In the genomic region with DNA sequence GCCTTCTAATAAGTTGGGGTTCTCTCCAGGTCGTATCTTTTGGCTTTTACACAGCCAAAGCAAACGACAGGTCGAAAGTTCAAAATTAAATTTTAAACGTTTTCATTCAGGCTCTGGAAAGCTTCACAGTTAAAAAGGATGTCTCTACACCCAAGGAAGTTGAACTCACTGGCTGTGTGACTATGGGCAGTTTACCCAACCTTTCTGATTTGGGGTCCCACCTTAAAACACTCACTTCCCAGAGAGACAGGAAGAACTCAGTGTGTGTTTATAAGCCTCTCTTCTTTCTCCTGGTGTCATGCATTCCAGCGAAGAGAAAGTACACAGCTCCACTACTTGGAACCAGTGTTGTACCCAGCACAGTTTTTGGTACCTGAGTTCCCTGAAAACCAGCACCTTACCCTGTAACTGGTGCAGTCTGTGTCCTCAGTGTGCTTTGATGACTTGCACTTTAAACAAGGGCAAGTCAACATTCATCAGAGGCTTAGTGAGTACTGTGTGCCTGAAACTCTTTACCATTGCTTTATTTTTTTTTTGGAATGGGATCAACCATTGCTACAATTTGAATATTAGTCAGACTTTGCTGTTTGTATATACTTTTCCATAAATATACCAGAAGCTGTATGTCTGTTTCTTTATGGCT, we compare ENCODE assay signal across 8 cellular contexts. TPM values are rescaled to one million over a fixed set of nuclear protein-coding genes. Genes with fewer than 3 reads are reported as not detected.
A peak's percentile ranks its signal among the peaks of the same experiment; 100 is the strongest.
DNase-seq lines count a peak whose midpoint lies in the region; ATAC-seq, FAIRE-seq and TF ChIP-seq lines count a peak whose summit lies in the region.

No MANE protein-coding gene starts in this region.

- 38 to 61% methylated on average over 3 to 5 of the region's 5 CpGs for WGBS in gastroesophageal sphincter (ENCODE audit: low coverage in 1 of 2), 2 donors
- 64 to 73% (median 67%) methylated on average over 5 of the region's 5 CpGs for WGBS in ovary, 3 donors

- intact Hi-C loops in ovary (cut with DNase I), result loop anchor here (5.0 to 10.0 kb wide), 5 partner anchors 70 to 110 kb away; partner anchors contain the start of gene TENT4A (in 1 of the 4)

- TF ChIP-seq CTCF in DND-41 (IDR thresholded peaks at IDR 0.05; ENCODE audit: borderline replicate concordance, extremely low read depth, low read length, poor library complexity, severe bottlenecking) (no peak), nephron progenitor cell (IDR thresholded peaks at IDR 0.05) (no peak), D721Med (IDR thresholded peaks at IDR 0.05; ENCODE audit: insufficient read depth, missing control alignments) (no peak), gastroesophageal sphincter (IDR thresholded peaks at IDR 0.05) (no peak), ovary (IDR thresholded peaks at IDR 0.05) (no peak)

- TF ChIP-seq EP300 in gastroesophageal sphincter (IDR thresholded peaks at IDR 0.05) (no peak), ovary (IDR thresholded peaks at IDR 0.05) (no peak)

- peak overlapping the region; percentile 87 for H3K4me2 ChIP-seq in DND-41 (ENCODE audit: insufficient read depth, low read length)

- DNase-seq in DND-41 (no peak), MG63 (no peak), nephron progenitor cell (no peak), D721Med (ENCODE audit: insufficient read length, low spot score) (no peak), ovary (no peak), NAMALWA (ENCODE audit: low spot score) (no peak)
- DNase-seq in central memory CD8-positive, alpha-beta T cell (ENCODE audit: low spot score in 2 of 2), result no peak

- peaks cover 24% of the 10 kb centered on the region for H3K36me3 Mint-ChIP-seq in central memory CD8-positive, alpha-beta T cell (ENCODE audit: insufficient read depth)
- H3K36me3 Mint-ChIP-seq in nephron progenitor cell (ENCODE audit: low read depth), result peaks cover 19% of the 10 kb centered on the region

- no peak overlapping the region for H3K27ac Mint-ChIP-seq in central memory CD8-positive, alpha-beta T cell (ENCODE audit: low read depth)
- H3K27ac Mint-ChIP-seq in nephron progenitor cell, result no peak overlapping the region

- H3K27ac ChIP-seq in DND-41 (ENCODE audit: low read length) (no peak overlapping the region), gastroesophageal sphincter (no peak overlapping the region), ovary (no peak overlapping the region)

- peaks cover 19% of the 10 kb centered on the region for H3K36me3 ChIP-seq in DND-41 (ENCODE audit: insufficient read depth, low read length)
- H3K36me3 ChIP-seq in MG63, result peaks cover 33% of the 10 kb centered on the region
- H3K36me3 ChIP-seq in gastroesophageal sphincter, result peaks cover 0 to 17% of the 10 kb centered on the region in 2 donors
- no peaks in the 10 kb centered on the region for H3K36me3 ChIP-seq in ovary

- H3K27me3 Mint-ChIP-seq in central memory CD8-positive, alpha-beta T cell, result no peaks in the 10 kb centered on the region
- H3K27me3 Mint-ChIP-seq in nephron progenitor cell (ENCODE audit: low read depth, poor library complexity), result peaks cover 3% of the 10 kb centered on the region

- no peak for FAIRE-seq in D721Med (lab: Jason Lieb, UNC)

- no peaks in the 10 kb centered on the region for H3K9me3 Mint-ChIP-seq in central memory CD8-positive, alpha-beta T cell
- no peaks in the 10 kb centered on the region for H3K9me3 Mint-ChIP-seq in nephron progenitor cell

- TF ChIP-seq POLR2A in gastroesophageal sphincter (IDR thresholded peaks at IDR 0.05) (no peak), ovary (IDR thresholded peaks at IDR 0.05) (no peak)

- H3K4me3 Mint-ChIP-seq in central memory CD8-positive, alpha-beta T cell, result peak overlapping the region; percentile 91
- peak overlapping the region; percentile 99 for H3K4me3 Mint-ChIP-seq in nephron progenitor cell

- H4K20me1 ChIP-seq in DND-41 (ENCODE audit: insufficient read depth, low read length), result peaks cover 28% of the 10 kb centered on the region

- H3K9me3 ChIP-seq in DND-41 (ENCODE audit: insufficient read depth, low read length, severe bottlenecking) (no peaks in the 10 kb centered on the region), MG63 (no peaks in the 10 kb centered on the region), gastroesophageal sphincter (no peaks in the 10 kb centered on the region), ovary (no peaks in the 10 kb centered on the region)

- peaks cover 55% of the 10 kb centered on the region for H3K79me2 ChIP-seq in DND-41 (ENCODE audit: insufficient read depth, low read length)

- H3K4me1 Mint-ChIP-seq in central memory CD8-positive, alpha-beta T cell, result peaks cover 44% of the 10 kb centered on the region
- H3K4me1 Mint-ChIP-seq in nephron progenitor cell, result peaks cover 39% of the 10 kb centered on the region

- peak overlapping the region in 1 of 2 experiments; percentile 36; a peak in 1 of 4 replicates for H3K4me3 ChIP-seq in DND-41 (ENCODE audit: low read depth in 1 of 2, low read length in 2 of 2)
- H3K4me3 ChIP-seq in MG63, result peak overlapping the region; percentile 92
- no peak overlapping the region for H3K4me3 ChIP-seq in gastroesophageal sphincter
- H3K4me3 ChIP-seq in ovary, result no peak overlapping the region

- H3K27me3 ChIP-seq in DND-41 (ENCODE audit: insufficient read depth, low read length, poor library complexity), result no peaks in the 10 kb centered on the region
- no peaks in the 10 kb centered on the region for H3K27me3 ChIP-seq in MG63
- no peaks in the 10 kb centered on the region for H3K27me3 ChIP-seq in gastroesophageal sphincter
- H3K27me3 ChIP-seq in ovary, result no peaks in the 10 kb centered on the region

- H3K4me1 ChIP-seq in DND-41 (ENCODE audit: insufficient read depth, low read length) (peaks cover 38% of the 10 kb centered on the region), gastroesophageal sphincter (peaks cover 0 to 52% (median 12%) of the 10 kb centered on the region in 3 donors), ovary (ENCODE audit: insufficient read depth) (peaks cover 1% of the 10 kb centered on the region)

- H2AFZ ChIP-seq in DND-41 (ENCODE audit: low read depth, low read length), result no peak overlapping the region

- ATAC-seq in DND-41 (ENCODE audit: insufficient read depth, low read depth), result no peak
- ATAC-seq in central memory CD8-positive, alpha-beta T cell (replicated peaks; ENCODE audit: extremely low read depth, poor library complexity, severe bottlenecking), result no peak
- ATAC-seq in gastroesophageal sphincter, result no peak

- H3K9ac ChIP-seq in DND-41 (ENCODE audit: low read depth, low read length), result peak overlapping the region; percentile 31; the same call in 1 of the 2 replicates

RNA-seq across cellular contexts. Expression of gene SRD5A1, which starts 1.7 kb away (rescaled TPM):
- 12.1 and 32.2 TPM in 2 replicates for total RNA-seq in MG63 (2014; rRNA removed; shearing (Covaris generic); ENCODE audit: low replicate concordance)
- total RNA-seq in gastroesophageal sphincter, result 1 to 10 TPM; 2.2 to 5.6 (median 3.4) TPM
- 10 to 100 TPM in 3 of 7 donors, 1 to 10 TPM in 4; 4.4 to 13.5 (median 9.8) TPM for total RNA-seq in ovary
- 1 to 10 TPM; 6.5 to 6.6 TPM for polyA plus RNA-seq in ovary

RNA-seq across cellular contexts. Expression of gene NSUN2, which starts 2.1 kb away (rescaled TPM):
- 74.4 and 90.4 TPM in 2 replicates for total RNA-seq in MG63 (2014; rRNA removed; shearing (Covaris generic); ENCODE audit: low replicate concordance)
- total RNA-seq in gastroesophageal sphincter (10 to 100 TPM; 34.0 to 50.3 (median 43.6) TPM), ovary (10 to 100 TPM; 34.7 to 52.1 (median 40.7) TPM)
- 10 to 100 TPM; 33.5 to 33.8 TPM for polyA plus RNA-seq in ovary
